In genomic region chr13:32642316-32642715, GRCh38 we compare ENCODE assay signal across 1 cellular context.
TF ChIP-seq lines count a peak whose summit lies in the region.

No MANE protein-coding gene starts in this region.

TF ChIP-seq in GM12878, 131 proteins besides CTCF, POLR2A, EP300 and RAD21 (continued from another document):
- no peak for TF ChIP-seq ATF2 (IDR thresholded peaks at IDR 0.05; ENCODE audit: low read length)
- no peak for TF ChIP-seq TAF1 (IDR thresholded peaks at IDR 0.05; ENCODE audit: borderline replicate concordance, low read depth, low read length)
- TF ChIP-seq PKNOX1 (IDR thresholded peaks at IDR 0.05) = no peak
- no peak for TF ChIP-seq ATF3 (IDR thresholded peaks at IDR 0.05; ENCODE audit: borderline replicate concordance, extremely low read depth, low read depth, low read length)
- TF ChIP-seq PRDM15 (CRISPR knock-in tag; IDR thresholded peaks at IDR 0.05) = no peak
- no peak for TF ChIP-seq HDAC2 (IDR thresholded peaks at IDR 0.05)
- TF ChIP-seq MYC (IDR thresholded peaks at IDR 0.05; ENCODE audit: insufficient read depth, insufficient read length, insufficient replicate concordance, low read length, severe bottlenecking) = no peak
- TF ChIP-seq CBFB (IDR thresholded peaks at IDR 0.05; ENCODE audit: low read depth) = no peak
- no peak for TF ChIP-seq CBX3 (IDR thresholded peaks at IDR 0.05; ENCODE audit: borderline replicate concordance, low read depth)
- TF ChIP-seq ZSCAN29 (IDR thresholded peaks at IDR 0.05) = no peak
- no peak for TF ChIP-seq ASH2L (IDR thresholded peaks at IDR 0.05; ENCODE audit: borderline replicate concordance, low read depth)
- no peak for TF ChIP-seq RELA (IDR thresholded peaks at IDR 0.05; ENCODE audit: borderline replicate concordance, partially characterized antibody)
